1 cellular context compared by ENCODE assay signal in genomic region chr20:3795511-3796468, GRCh38.
TF ChIP-seq lines count a peak whose summit lies in the region.

Gene CDC25B, plus strand, starts transcription at chr20:3796310. Its CDS starts 222 bp downstream, at chr20:3796532.

TF ChIP-seq in HepG2, 621 proteins besides CTCF, POLR2A, EP300 and RAD21 (continued from another document and continues in another):
- TF ChIP-seq, protein P1, sequence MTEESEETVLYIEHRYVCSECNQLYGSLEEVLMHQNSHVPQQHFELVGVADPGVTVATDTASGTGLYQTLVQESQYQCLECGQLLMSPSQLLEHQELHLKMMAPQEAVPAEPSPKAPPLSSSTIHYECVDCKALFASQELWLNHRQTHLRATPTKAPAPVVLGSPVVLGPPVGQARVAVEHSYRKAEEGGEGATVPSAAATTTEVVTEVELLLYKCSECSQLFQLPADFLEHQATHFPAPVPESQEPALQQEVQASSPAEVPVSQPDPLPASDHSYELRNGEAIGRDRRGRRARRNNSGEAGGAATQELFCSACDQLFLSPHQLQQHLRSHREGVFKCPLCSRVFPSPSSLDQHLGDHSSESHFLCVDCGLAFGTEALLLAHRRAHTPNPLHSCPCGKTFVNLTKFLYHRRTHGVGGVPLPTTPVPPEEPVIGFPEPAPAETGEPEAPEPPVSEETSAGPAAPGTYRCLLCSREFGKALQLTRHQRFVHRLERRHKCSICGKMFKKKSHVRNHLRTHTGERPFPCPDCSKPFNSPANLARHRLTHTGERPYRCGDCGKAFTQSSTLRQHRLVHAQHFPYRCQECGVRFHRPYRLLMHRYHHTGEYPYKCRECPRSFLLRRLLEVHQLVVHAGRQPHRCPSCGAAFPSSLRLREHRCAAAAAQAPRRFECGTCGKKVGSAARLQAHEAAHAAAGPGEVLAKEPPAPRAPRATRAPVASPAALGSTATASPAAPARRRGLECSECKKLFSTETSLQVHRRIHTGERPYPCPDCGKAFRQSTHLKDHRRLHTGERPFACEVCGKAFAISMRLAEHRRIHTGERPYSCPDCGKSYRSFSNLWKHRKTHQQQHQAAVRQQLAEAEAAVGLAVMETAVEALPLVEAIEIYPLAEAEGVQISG (CRISPR knock-in tag; IDR thresholded peaks at IDR 0.05), result peak; percentile 51; the same call in 1 of the 2 replicates
- no peak for TF ChIP-seq RORA (CRISPR knock-in tag; IDR thresholded peaks at IDR 0.05)
- TF ChIP-seq ZKSCAN5 (CRISPR knock-in tag; IDR thresholded peaks at IDR 0.05), result no peak
- no peak for TF ChIP-seq NFIC (IDR thresholded peaks at IDR 0.05; ENCODE audit: low read length)
- no peak for TF ChIP-seq RBM22 (optimal IDR thresholded peaks at IDR 0.05; ENCODE audit: low read length)
- TF ChIP-seq MAFF (IDR thresholded peaks at IDR 0.05; ENCODE audit: low read depth, low read length), result no peak
- TF ChIP-seq NCOA2 (CRISPR knock-in tag; IDR thresholded peaks at IDR 0.05), result no peak
- TF ChIP-seq FUBP1 (CRISPR knock-in tag; IDR thresholded peaks at IDR 0.05; ENCODE audit: borderline replicate concordance), result no peak
- TF ChIP-seq ZNF225 (CRISPR knock-in tag; IDR thresholded peaks at IDR 0.05), result peak; percentile 92; the same call in 1 of the 2 replicates
- no peak for TF ChIP-seq ZBTB1 (CRISPR knock-in tag; IDR thresholded peaks at IDR 0.05; ENCODE audit: borderline replicate concordance)
- no peak for TF ChIP-seq LBX2 (CRISPR knock-in tag; IDR thresholded peaks at IDR 0.05; ENCODE audit: borderline replicate concordance)
- peak; percentile 14; the same call in 1 of the 2 replicates for TF ChIP-seq RFXAP (CRISPR knock-in tag; IDR thresholded peaks at IDR 0.05; ENCODE audit: borderline replicate concordance)
- no peak for TF ChIP-seq IKZF4 (CRISPR knock-in tag; IDR thresholded peaks at IDR 0.05; ENCODE audit: borderline replicate concordance, low read depth, not compliant biosample characterization)
- no peak for TF ChIP-seq CENPT (CRISPR knock-in tag; IDR thresholded peaks at IDR 0.05; ENCODE audit: low read depth)
- peak; percentile 16 for TF ChIP-seq ZNF18 (CRISPR knock-in tag; IDR thresholded peaks at IDR 0.05; ENCODE audit: insufficient replicate concordance)
- TF ChIP-seq THRA (CRISPR knock-in tag; IDR thresholded peaks at IDR 0.05; ENCODE audit: borderline replicate concordance), result no peak
- no peak for TF ChIP-seq E2F2 (CRISPR knock-in tag; IDR thresholded peaks at IDR 0.05; ENCODE audit: borderline replicate concordance)
- TF ChIP-seq, protein P2, sequence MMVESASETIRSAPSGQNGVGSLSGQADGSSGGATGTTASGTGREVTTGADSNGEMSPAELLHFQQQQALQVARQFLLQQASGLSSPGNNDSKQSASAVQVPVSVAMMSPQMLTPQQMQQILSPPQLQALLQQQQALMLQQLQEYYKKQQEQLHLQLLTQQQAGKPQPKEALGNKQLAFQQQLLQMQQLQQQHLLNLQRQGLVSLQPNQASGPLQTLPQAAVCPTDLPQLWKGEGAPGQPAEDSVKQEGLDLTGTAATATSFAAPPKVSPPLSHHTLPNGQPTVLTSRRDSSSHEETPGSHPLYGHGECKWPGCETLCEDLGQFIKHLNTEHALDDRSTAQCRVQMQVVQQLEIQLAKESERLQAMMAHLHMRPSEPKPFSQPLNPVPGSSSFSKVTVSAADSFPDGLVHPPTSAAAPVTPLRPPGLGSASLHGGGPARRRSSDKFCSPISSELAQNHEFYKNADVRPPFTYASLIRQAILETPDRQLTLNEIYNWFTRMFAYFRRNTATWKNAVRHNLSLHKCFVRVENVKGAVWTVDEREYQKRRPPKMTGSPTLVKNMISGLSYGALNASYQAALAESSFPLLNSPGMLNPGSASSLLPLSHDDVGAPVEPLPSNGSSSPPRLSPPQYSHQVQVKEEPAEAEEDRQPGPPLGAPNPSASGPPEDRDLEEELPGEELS (CRISPR knock-in tag; IDR thresholded peaks at IDR 0.05), result peak; percentile 34
- TF ChIP-seq, protein P3, sequence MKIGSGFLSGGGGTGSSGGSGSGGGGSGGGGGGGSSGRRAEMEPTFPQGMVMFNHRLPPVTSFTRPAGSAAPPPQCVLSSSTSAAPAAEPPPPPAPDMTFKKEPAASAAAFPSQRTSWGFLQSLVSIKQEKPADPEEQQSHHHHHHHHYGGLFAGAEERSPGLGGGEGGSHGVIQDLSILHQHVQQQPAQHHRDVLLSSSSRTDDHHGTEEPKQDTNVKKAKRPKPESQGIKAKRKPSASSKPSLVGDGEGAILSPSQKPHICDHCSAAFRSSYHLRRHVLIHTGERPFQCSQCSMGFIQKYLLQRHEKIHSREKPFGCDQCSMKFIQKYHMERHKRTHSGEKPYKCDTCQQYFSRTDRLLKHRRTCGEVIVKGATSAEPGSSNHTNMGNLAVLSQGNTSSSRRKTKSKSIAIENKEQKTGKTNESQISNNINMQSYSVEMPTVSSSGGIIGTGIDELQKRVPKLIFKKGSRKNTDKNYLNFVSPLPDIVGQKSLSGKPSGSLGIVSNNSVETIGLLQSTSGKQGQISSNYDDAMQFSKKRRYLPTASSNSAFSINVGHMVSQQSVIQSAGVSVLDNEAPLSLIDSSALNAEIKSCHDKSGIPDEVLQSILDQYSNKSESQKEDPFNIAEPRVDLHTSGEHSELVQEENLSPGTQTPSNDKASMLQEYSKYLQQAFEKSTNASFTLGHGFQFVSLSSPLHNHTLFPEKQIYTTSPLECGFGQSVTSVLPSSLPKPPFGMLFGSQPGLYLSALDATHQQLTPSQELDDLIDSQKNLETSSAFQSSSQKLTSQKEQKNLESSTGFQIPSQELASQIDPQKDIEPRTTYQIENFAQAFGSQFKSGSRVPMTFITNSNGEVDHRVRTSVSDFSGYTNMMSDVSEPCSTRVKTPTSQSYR (CRISPR knock-in tag; IDR thresholded peaks at IDR 0.05; ENCODE audit: borderline replicate concordance), result no peak
- no peak for TF ChIP-seq IRX3 (CRISPR knock-in tag; IDR thresholded peaks at IDR 0.05; ENCODE audit: borderline replicate concordance, low read depth)
- TF ChIP-seq, protein P4, sequence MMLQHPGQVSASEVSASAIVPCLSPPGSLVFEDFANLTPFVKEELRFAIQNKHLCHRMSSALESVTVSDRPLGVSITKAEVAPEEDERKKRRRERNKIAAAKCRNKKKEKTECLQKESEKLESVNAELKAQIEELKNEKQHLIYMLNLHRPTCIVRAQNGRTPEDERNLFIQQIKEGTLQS (CRISPR knock-in tag; IDR thresholded peaks at IDR 0.05), result peak; percentile 17; the same call in 1 of the 2 replicates
- TF ChIP-seq, protein P5, sequence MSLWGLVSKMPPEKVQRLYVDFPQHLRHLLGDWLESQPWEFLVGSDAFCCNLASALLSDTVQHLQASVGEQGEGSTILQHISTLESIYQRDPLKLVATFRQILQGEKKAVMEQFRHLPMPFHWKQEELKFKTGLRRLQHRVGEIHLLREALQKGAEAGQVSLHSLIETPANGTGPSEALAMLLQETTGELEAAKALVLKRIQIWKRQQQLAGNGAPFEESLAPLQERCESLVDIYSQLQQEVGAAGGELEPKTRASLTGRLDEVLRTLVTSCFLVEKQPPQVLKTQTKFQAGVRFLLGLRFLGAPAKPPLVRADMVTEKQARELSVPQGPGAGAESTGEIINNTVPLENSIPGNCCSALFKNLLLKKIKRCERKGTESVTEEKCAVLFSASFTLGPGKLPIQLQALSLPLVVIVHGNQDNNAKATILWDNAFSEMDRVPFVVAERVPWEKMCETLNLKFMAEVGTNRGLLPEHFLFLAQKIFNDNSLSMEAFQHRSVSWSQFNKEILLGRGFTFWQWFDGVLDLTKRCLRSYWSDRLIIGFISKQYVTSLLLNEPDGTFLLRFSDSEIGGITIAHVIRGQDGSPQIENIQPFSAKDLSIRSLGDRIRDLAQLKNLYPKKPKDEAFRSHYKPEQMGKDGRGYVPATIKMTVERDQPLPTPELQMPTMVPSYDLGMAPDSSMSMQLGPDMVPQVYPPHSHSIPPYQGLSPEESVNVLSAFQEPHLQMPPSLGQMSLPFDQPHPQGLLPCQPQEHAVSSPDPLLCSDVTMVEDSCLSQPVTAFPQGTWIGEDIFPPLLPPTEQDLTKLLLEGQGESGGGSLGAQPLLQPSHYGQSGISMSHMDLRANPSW (CRISPR knock-in tag; IDR thresholded peaks at IDR 0.05; ENCODE audit: borderline replicate concordance), result no peak
- TF ChIP-seq SPEN (CRISPR knock-in tag; IDR thresholded peaks at IDR 0.05; ENCODE audit: low read depth), result peak; percentile 71; the same call in 1 of the 2 replicates
- no peak for TF ChIP-seq MBNL3 (CRISPR knock-in tag; conservative IDR thresholded peaks at IDR 0.05)
- peak; percentile 50; the same call in 1 of the 2 replicates for TF ChIP-seq ARNT2 (CRISPR knock-in tag; IDR thresholded peaks at IDR 0.05; ENCODE audit: low read depth)
- no peak for TF ChIP-seq KAT7 (CRISPR knock-in tag; IDR thresholded peaks at IDR 0.05; ENCODE audit: borderline replicate concordance)
- TF ChIP-seq TBX3 (IDR thresholded peaks at IDR 0.05; ENCODE audit: borderline replicate concordance), result peak; percentile 52; the same call in 1 of the 2 replicates
- TF ChIP-seq ZNF878 (CRISPR knock-in tag; IDR thresholded peaks at IDR 0.05), result no peak
- no peak; the same call in 1 of the 2 replicates for TF ChIP-seq SNAI1 (CRISPR knock-in tag; IDR thresholded peaks at IDR 0.05; ENCODE audit: borderline replicate concordance)
- TF ChIP-seq ZNF737 (CRISPR knock-in tag; IDR thresholded peaks at IDR 0.05; ENCODE audit: borderline replicate concordance), result no peak
- no peak for TF ChIP-seq ONECUT2 (CRISPR knock-in tag; IDR thresholded peaks at IDR 0.05)
- TF ChIP-seq MTF1 (CRISPR knock-in tag; IDR thresholded peaks at IDR 0.05), result no peak
- no peak for TF ChIP-seq ZNF256 (CRISPR knock-in tag; conservative IDR thresholded peaks at IDR 0.05)
- TF ChIP-seq ZNF670 (CRISPR knock-in tag; IDR thresholded peaks at IDR 0.05; ENCODE audit: borderline replicate concordance), result peak; percentile 85; the same call in 1 of the 2 replicates
- no peak for TF ChIP-seq ZFYVE20 (CRISPR knock-in tag; IDR thresholded peaks at IDR 0.05; ENCODE audit: borderline replicate concordance, low read depth)
- TF ChIP-seq ZGPAT (CRISPR knock-in tag; IDR thresholded peaks at IDR 0.05), result peak; percentile 75
- peak; percentile 32; the same call in 1 of the 2 replicates for TF ChIP-seq ZNF775 (CRISPR knock-in tag; IDR thresholded peaks at IDR 0.05; ENCODE audit: borderline replicate concordance)
- TF ChIP-seq, protein P6, sequence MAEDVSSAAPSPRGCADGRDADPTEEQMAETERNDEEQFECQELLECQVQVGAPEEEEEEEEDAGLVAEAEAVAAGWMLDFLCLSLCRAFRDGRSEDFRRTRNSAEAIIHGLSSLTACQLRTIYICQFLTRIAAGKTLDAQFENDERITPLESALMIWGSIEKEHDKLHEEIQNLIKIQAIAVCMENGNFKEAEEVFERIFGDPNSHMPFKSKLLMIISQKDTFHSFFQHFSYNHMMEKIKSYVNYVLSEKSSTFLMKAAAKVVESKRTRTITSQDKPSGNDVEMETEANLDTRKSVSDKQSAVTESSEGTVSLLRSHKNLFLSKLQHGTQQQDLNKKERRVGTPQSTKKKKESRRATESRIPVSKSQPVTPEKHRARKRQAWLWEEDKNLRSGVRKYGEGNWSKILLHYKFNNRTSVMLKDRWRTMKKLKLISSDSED (CRISPR knock-in tag; IDR thresholded peaks at IDR 0.05), result no peak
- TF ChIP-seq PLRG1 (conservative IDR thresholded peaks at IDR 0.05), result no peak
